ENCODE assay signal across 15 cellular contexts in genomic region chrX:117038918-117039440, GRCh38.
DNase-seq lines count a peak whose midpoint lies in the region; ATAC-seq and TF ChIP-seq lines count a peak whose summit lies in the region.
"Had no signal": no experiment of that assay in that cellular context is flagged by ENCODE, and none has a peak within 500 bp of the region (broad histone marks: within the 10 kb centered on the region; RNA-seq: fewer than 3 reads in every experiment).

No MANE protein-coding gene starts in this region.

- DNase-seq in NCI-H1436 treated with DMSO at 0.1 percent for 48 hours (lab: John Stamatoyannopoulos, UW): peak; percentile 5
- no peak for DNase-seq in NCI-H1436 (lab: John Stamatoyannopoulos, UW)
- DNase-seq in MM.1S: peak; percentile 74
- DNase-seq in endodermal cell: no peak
- DNase-seq in A673 (ENCODE audit: low spot score): no peak
- DNase-seq in NK-92 (lab: John Stamatoyannopoulos, UW; ENCODE audit: unreplicated experiment): no peak
- no peak for DNase-seq in NCI-H1092 treated with DMSO at 0.1 percent for 48 hours (lab: John Stamatoyannopoulos, UW)
- DNase-seq: AML-193; Caco-2; CD8-positive, alpha-beta memory T cell had no signal

- H3F3A ChIP-seq in MM.1S (ENCODE audit: insufficient read depth, low read length): peaks cover 6% of the 10 kb centered on the region; the same call in 1 of the 2 replicates

- no peaks in the 10 kb centered on the region for H3K79me2 ChIP-seq in MM.1S (ENCODE audit: low read length)

- H4K20me1 ChIP-seq in MM.1S (ENCODE audit: insufficient read depth, low read length): no peaks in the 10 kb centered on the region
- H4K20me1 ChIP-seq: BLaER1 had no signal

- no peaks in the 10 kb centered on the region for H3K36me3 Mint-ChIP-seq in endodermal cell (ENCODE audit: low read depth)
- H3K36me3 Mint-ChIP-seq: CD8-positive, alpha-beta memory T cell; IgD-negative memory B cell had no signal

- ATAC-seq in GM21529 (IDR thresholded peaks at IDR 0.05; ENCODE audit: unreplicated experiment): no peak

- H3K4me2 ChIP-seq in MM.1S (ENCODE audit: low read depth, low read length): peak overlapping the region; percentile 50
- H3K4me2 ChIP-seq: BLaER1 had no signal

- POLR2A ChIA-PET in A673 (lab: Charles Lee; ENCODE audit: low non-redundant PET): no interaction called here

- no peaks in the 10 kb centered on the region for H3K27me3 ChIP-seq in MM.1S (replicated peaks; ENCODE audit: insufficient read depth, low read length)
- H3K27me3 ChIP-seq in endodermal cell (ENCODE audit: control insufficient read depth, insufficient read depth, low read length, poor library complexity, severe bottlenecking): no peaks in the 10 kb centered on the region
- H3K27me3 ChIP-seq in A673 (replicated peaks; ENCODE audit: insufficient read depth, low read depth, low read length, poor library complexity): no peaks in the 10 kb centered on the region
- H3K27me3 ChIP-seq: BLaER1 had no signal

- no peak overlapping the region for H3K27ac Mint-ChIP-seq in endodermal cell
- H3K27ac Mint-ChIP-seq: CD8-positive, alpha-beta memory T cell; IgD-negative memory B cell had no signal

- no TSS peak for BruUV-seq in A673 (replicated peaks; lab: Mats Ljungman, UMichigan)

- CTCF ChIA-PET in A673 (lab: Charles Lee): no interaction called here

- H3K9ac ChIP-seq in MM.1S (ENCODE audit: low read length): no peak overlapping the region
- no peak overlapping the region for H3K9ac ChIP-seq in endodermal cell (ENCODE audit: extremely low read depth, low read length, poor library complexity, severe bottlenecking)
- H3K9ac ChIP-seq: BLaER1 had no signal

- H3K9me2 ChIP-seq in MM.1S (replicated peaks; ENCODE audit: insufficient read depth, low read length): no peaks in the 10 kb centered on the region

- no peaks in the 10 kb centered on the region for H3K9me3 ChIP-seq in MM.1S (replicated peaks; ENCODE audit: insufficient read depth, low read length)
- no peaks in the 10 kb centered on the region for H3K9me3 ChIP-seq in endodermal cell (ENCODE audit: control insufficient read depth, low read length)
- no peaks in the 10 kb centered on the region for H3K9me3 ChIP-seq in A673 (ENCODE audit: low read depth, low read length, poor library complexity, severe bottlenecking)
- H3K9me3 ChIP-seq: BLaER1, Caco-2, HAP-1 had no signal

- H3K4me1 ChIP-seq in MM.1S (ENCODE audit: low read length): 0 out of 2 replicates have a peak, but pooled peaks cover 5% of the 10 kb centered on the region
- no peaks in the 10 kb centered on the region for H3K4me1 ChIP-seq in endodermal cell (ENCODE audit: control insufficient read depth, insufficient read depth, low read length)
- no peaks in the 10 kb centered on the region for H3K4me1 ChIP-seq in A673 (ENCODE audit: insufficient read depth, low read length, poor library complexity, severe bottlenecking)
- H3K4me1 ChIP-seq: BLaER1, Caco-2, HAP-1 had no signal

- H3K4me1 Mint-ChIP-seq in endodermal cell: peaks cover 14% of the 10 kb centered on the region
- H3K4me1 Mint-ChIP-seq: CD8-positive, alpha-beta memory T cell; IgD-negative memory B cell had no signal

- H3K9me3 Mint-ChIP-seq in endodermal cell: no peaks in the 10 kb centered on the region

- no peaks in the 10 kb centered on the region for H3K27me3 Mint-ChIP-seq in endodermal cell (ENCODE audit: insufficient read depth)
- H3K27me3 Mint-ChIP-seq: IgD-negative memory B cell had no signal

- H3K27ac ChIP-seq in MM.1S (ENCODE audit: low read length) (peak overlapping the region; percentile 29; the same call in 1 of the 2 replicates), endodermal cell (ENCODE audit: low read depth, low read length) (no peak overlapping the region), A673 (ENCODE audit: low read depth, low read length, poor library complexity, severe bottlenecking) (no peak overlapping the region)
- H3K27ac ChIP-seq: 22Rv1, BLaER1 had no signal

- H3K4me3 ChIP-seq in MM.1S (ENCODE audit: low read length) (no peak overlapping the region), endodermal cell (ENCODE audit: low read length) (no peak overlapping the region), A673 (ENCODE audit: low read depth, low read length, poor library complexity, severe bottlenecking) (no peak overlapping the region)
- H3K4me3 ChIP-seq: BLaER1, HAP-1 had no signal

- H3K36me3 ChIP-seq in MM.1S (replicated peaks; ENCODE audit: insufficient read depth, low read length): no peaks in the 10 kb centered on the region
- no peaks in the 10 kb centered on the region for H3K36me3 ChIP-seq in endodermal cell (ENCODE audit: control insufficient read depth, insufficient read depth, low read length)
- no peaks in the 10 kb centered on the region for H3K36me3 ChIP-seq in A673 (ENCODE audit: insufficient read depth, low read length, poor library complexity, severe bottlenecking)
- H3K36me3 ChIP-seq: BLaER1, HAP-1 had no signal

- no peak overlapping the region for H3K4me3 Mint-ChIP-seq in endodermal cell
- H3K4me3 Mint-ChIP-seq: CD8-positive, alpha-beta memory T cell; IgD-negative memory B cell had no signal

- WGBS in endodermal cell (ENCODE audit: insufficient coverage in 1 of 2, insufficient read length in 1 of 2), 2 experiments: 80% methylated on average over 1 of the region's 1 CpG; no CpG with 5 or more reads in 1 of the 2 experiments

- H2AFZ ChIP-seq in MM.1S (ENCODE audit: low read length): peak overlapping the region; percentile 12

- intact Hi-C loops in A673 (cut with micrococcal nuclease; ENCODE audit: unreplicated experiment): no loop called here

- TF ChIP-seq CTCF in MM.1S (IDR thresholded peaks at IDR 0.05; ENCODE audit: low read length): no peak; the same call in 1 of the 2 replicates
- TF ChIP-seq CTCF in endodermal cell (conservative IDR thresholded peaks at IDR 0.05): peak; percentile 22
- TF ChIP-seq CTCF in A673 (conservative IDR thresholded peaks at IDR 0.05; ENCODE audit: low read depth, low read length): no peak

Comparison
In these comparisons a context has a peak if more than half of its experiments do, and no peak if none do; other contexts are left out.
1. DNase-seq: peak in NCI-H1436 treated with DMSO at 0.1 percent for 48 hours (single experiment) and MM.1S (single experiment); none in NCI-H1436 (single experiment), endodermal cell (single experiment), A673 (single experiment), NK-92 (single experiment) and NCI-H1092 treated with DMSO at 0.1 percent for 48 hours (single experiment).